29 cellular contexts compared by ENCODE assay signal in the genomic region with DNA sequence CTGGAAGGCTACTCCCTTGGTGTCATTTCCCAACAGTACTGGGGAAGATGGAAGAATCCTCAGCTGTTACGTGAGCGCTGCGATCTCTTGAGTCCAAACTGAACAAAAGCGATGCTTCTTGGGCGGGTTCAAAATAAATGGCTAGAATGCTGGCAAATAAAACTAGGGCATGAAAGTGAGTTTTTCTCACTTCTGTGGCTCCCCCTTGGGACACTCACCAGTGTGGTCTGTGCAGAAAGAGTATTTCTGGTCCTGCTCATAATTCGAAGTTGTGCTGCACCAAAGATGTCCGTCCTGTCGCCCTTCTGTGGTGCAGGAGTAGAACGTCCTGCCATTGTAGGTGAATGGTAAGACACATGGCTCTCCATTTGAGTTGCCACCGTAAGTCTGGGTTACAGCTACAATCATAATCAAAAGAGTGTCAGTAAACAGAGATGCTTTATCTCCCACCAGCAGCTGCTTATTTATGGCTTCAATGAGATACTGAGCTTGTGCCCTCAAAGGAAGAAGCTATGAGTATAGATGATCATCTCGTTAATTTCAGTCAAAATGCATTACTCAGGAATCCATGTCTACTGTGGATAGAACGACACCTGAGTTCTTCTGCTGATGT. TPM values are rescaled to one million over a fixed set of nuclear protein-coding genes. Genes with fewer than 3 reads are reported as not detected.
A peak's percentile ranks its signal among the peaks of the same experiment; 100 is the strongest.
DNase-seq lines count a peak whose midpoint lies in the region; ATAC-seq and TF ChIP-seq lines count a peak whose summit lies in the region.
"Had no signal": no experiment of that assay in that cellular context is flagged by ENCODE, and none has a peak within 500 bp of the region (broad histone marks: within the 10 kb centered on the region; RNA-seq: fewer than 3 reads in every experiment).

No MANE protein-coding gene starts in this region.

- H3K27ac Mint-ChIP-seq in HFFc6, result peak overlapping the region; percentile 74
- H3K27ac Mint-ChIP-seq: CD8-positive, alpha-beta T cell; immature natural killer cell; mesothelial cell of epicardium; naive thymus-derived CD8-positive, alpha-beta T cell had no signal

- H3K9me3 Mint-ChIP-seq in HFFc6, result no peaks in the 10 kb centered on the region
- H3K9me3 Mint-ChIP-seq: CD8-positive, alpha-beta T cell; mesothelial cell of epicardium; naive thymus-derived CD8-positive, alpha-beta T cell had no signal

- H3K27me3 ChIP-seq in brain microvascular endothelial cell (replicated peaks) (no peaks in the 10 kb centered on the region), skeletal muscle satellite cell (ENCODE audit: control insufficient read depth, insufficient read depth, low read length) (no peaks in the 10 kb centered on the region), H7 (ENCODE audit: control insufficient read depth, insufficient read depth, low read length) (no peaks in the 10 kb centered on the region)
- H3K27me3 ChIP-seq: dorsolateral prefrontal cortex, left lung, sigmoid colon, upper lobe of left lung had no signal

- H3K4me3 ChIP-seq in brain microvascular endothelial cell (ENCODE audit: low read depth, low read length), result peak overlapping the region; percentile 32
- H3K4me3 ChIP-seq in fibroblast of the aortic adventitia (ENCODE audit: low read depth, low read length), result peak overlapping the region; percentile 42
- H3K4me3 ChIP-seq in skeletal muscle satellite cell (ENCODE audit: low read length), result peak overlapping the region; percentile 46
- H3K4me3 ChIP-seq in H7 (ENCODE audit: insufficient read depth, low read depth, low read length), result no peak overlapping the region
- H3K4me3 ChIP-seq: dorsolateral prefrontal cortex, left lung, sigmoid colon, SK-N-MC, upper lobe of left lung had no signal

- no peak for ATAC-seq in GM19351 (IDR thresholded peaks at IDR 0.05; ENCODE audit: unreplicated experiment)
- ATAC-seq: CD8-positive, alpha-beta T cell; left lung; naive thymus-derived CD8-positive, alpha-beta T cell had no signal

- in situ Hi-C loops in brain microvascular endothelial cell (cut with HindIII; ENCODE audit: low pct_ligation_motif_present, low sequenced_read_pairs), result no loop called here

- peak overlapping the region; percentile 41 for H3K27ac ChIP-seq in brain microvascular endothelial cell
- H3K27ac ChIP-seq: parathyroid adenoma, SK-N-MC, upper lobe of left lung had no signal

- peaks cover 53% of the 10 kb centered on the region for H3K4me1 ChIP-seq in skeletal muscle satellite cell (ENCODE audit: control insufficient read depth, insufficient read depth, low read length)
- H3K4me1 ChIP-seq: parathyroid adenoma had no signal

- H3K4me2 ChIP-seq in skeletal muscle satellite cell (ENCODE audit: low read length), result peak overlapping the region; percentile 61

- DNase-seq in HFFc6 (no peak), brain microvascular endothelial cell (peak; percentile 49), fibroblast of the aortic adventitia (ENCODE audit: low read depth) (peak; percentile 42), amygdala (lab: John Stamatoyannopoulos, UW) (no peak), cortex of kidney (lab: John Stamatoyannopoulos, UW) (no peak), H7 (no peak)
- DNase-seq: activated CD4-positive, alpha-beta T cell treated with anti-CD3 and anti-CD28 coated beads for 4 hours; activated CD8-positive, alpha-beta memory T cell treated with anti-CD3 and anti-CD28 coated beads for 24 hours; activated gamma-delta T cell treated with Interleukin-2 at 50 U/mL for 16 hours; activated T-cell treated with anti-CD3 and anti-CD28 coated beads, Interleukin-2, amount 50 U/mL, for 1 hour; AML-193; caudate nucleus; CD8-positive, alpha-beta T cell; dorsolateral prefrontal cortex; hippocampal formation; immature natural killer cell; left lung; naive thymus-derived CD8-positive, alpha-beta T cell; NCI-H1092; NCI-H187 treated with DMSO at 0.1 percent for 48 hours; NCI-H69; sigmoid colon; T-helper 2 cell; upper lobe of left lung had no signal

- H3K4me3 Mint-ChIP-seq in HFFc6, result peak overlapping the region; percentile 23; the same call in 1 of the 2 replicates
- H3K4me3 Mint-ChIP-seq: CD8-positive, alpha-beta T cell; immature natural killer cell; mesothelial cell of epicardium; naive thymus-derived CD8-positive, alpha-beta T cell had no signal

- no peaks in the 10 kb centered on the region for H3K9me3 ChIP-seq in skeletal muscle satellite cell (replicated peaks; ENCODE audit: low read length)
- H3K9me3 ChIP-seq: left lung, sigmoid colon, upper lobe of left lung had no signal

- peak overlapping the region; percentile 21 for H3K9ac ChIP-seq in skeletal muscle satellite cell (ENCODE audit: low read depth, low read length)
- H3K9ac ChIP-seq: parathyroid adenoma had no signal

- H3K27me3 Mint-ChIP-seq in HFFc6 (ENCODE audit: insufficient read depth), result peaks cover 13% of the 10 kb centered on the region

- peaks cover 68% of the 10 kb centered on the region for H3K4me1 Mint-ChIP-seq in HFFc6 (ENCODE audit: low read depth)
- H3K4me1 Mint-ChIP-seq: immature natural killer cell; naive thymus-derived CD8-positive, alpha-beta T cell had no signal

- TF ChIP-seq CTCF in HFFc6 (IDR thresholded peaks at IDR 0.05) (no peak), brain microvascular endothelial cell (IDR thresholded peaks at IDR 0.05; ENCODE audit: low read depth, low read length, missing control alignments) (no peak), fibroblast of the aortic adventitia (IDR thresholded peaks at IDR 0.05; ENCODE audit: insufficient read depth, low read length) (no peak)

- peaks cover 75% of the 10 kb centered on the region for H3K36me3 Mint-ChIP-seq in HFFc6 (ENCODE audit: low read depth)
- H3K36me3 Mint-ChIP-seq: CD8-positive, alpha-beta T cell; immature natural killer cell had no signal

- H3K36me3 ChIP-seq in brain microvascular endothelial cell (replicated peaks) (peaks cover 96% of the 10 kb centered on the region), skeletal muscle satellite cell (ENCODE audit: insufficient read depth, low read length) (peaks cover 94% of the 10 kb centered on the region), H7 (replicated peaks; ENCODE audit: control insufficient read depth, insufficient read depth, low read length) (peaks cover 19% of the 10 kb centered on the region)

RNA-seq across cellular contexts. Expression of a gene that starts 11.8 kb away (rescaled TPM):
- 1,000 to 10,000 TPM; 2,848 to 5,249 (median 2,869) TPM for total RNA-seq in HFFc6 (2021; fragmentation: NEBNext Ultra II Directional; extraction: Animal tissue kit (Norgen Biotek cat#: 25700))
- total RNA-seq in fibroblast of the aortic adventitia (ENCODE audit: low replicate concordance), result 3,314 and 7,235 TPM in 2 replicates
- 9,411 and 9,536 TPM in 2 replicates for total RNA-seq in skeletal muscle satellite cell (2012; rRNA removed)
- total RNA-seq in H7 (2014; rRNA removed; shearing (Covaris generic)), result 42.8 and 50.4 TPM in 2 replicates
- total RNA-seq: CD8-positive, alpha-beta T cell had no signal

Comparison
In these comparisons a context has a peak if more than half of its experiments do, and no peak if none do; other contexts are left out.
1. DNase-seq: peak in brain microvascular endothelial cell (single experiment) and fibroblast of the aortic adventitia (single experiment); none in HFFc6 (single experiment), amygdala (0 of 56), cortex of kidney (single experiment) and H7 (single experiment).
2. RNA of a gene that starts 11.8 kb away (total RNA-seq): 3,314 to 7,235 TPM in fibroblast of the aortic adventitia and 2,848 to 5,249 TPM in HFFc6; 42.8 to 50.4 TPM in H7; every median in the first group is over 10 times any median in the second.